ENCODE assay signal across 25 cellular contexts in the genomic region with DNA sequence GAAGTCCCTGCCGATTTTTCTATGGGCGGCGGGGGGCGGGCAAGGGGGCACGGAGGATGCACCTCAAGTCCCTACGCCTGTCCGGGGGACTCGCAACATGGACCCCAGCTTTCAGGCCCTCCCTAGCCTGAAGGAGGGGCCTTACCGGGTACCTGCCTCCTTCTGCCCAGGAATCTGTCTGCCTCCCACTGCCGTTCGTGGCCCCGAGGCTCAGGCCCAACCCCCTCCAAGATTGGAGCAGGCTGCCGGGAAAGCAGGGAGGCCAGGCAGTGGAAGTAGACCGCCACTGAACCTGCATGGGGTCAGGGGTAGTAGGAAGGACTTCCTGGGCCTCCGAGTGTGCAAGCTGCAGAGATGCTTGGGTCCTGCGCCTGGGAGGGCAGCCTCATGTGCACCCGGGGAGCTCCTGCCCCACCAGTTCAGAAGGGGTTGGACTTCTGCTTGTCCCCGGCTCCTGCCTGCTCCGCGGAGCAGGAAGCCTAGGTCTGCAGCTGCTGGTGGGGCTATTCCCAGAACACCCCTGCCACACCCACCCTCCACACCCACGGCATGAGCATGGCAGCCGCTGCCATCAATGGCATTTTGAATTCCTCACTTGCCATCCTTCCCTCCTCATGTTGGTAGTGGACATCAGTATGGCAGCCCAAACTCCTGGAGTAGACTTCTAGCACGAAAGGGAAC.
"Had no signal": no experiment of that assay in that cellular context is flagged by ENCODE, and none has a peak within 500 bp of the region (broad histone marks: within the 10 kb centered on the region; RNA-seq: fewer than 3 reads in every experiment).

No MANE protein-coding gene starts in this region.

- H3K79me2 ChIP-seq: parathyroid adenoma had no signal

- H3K9me3 Mint-ChIP-seq: memory B cell; naive B cell; stimulated activated naive CD8-positive, alpha-beta T cell treated with anti-CD3 and anti-CD28 coated beads, Interleukin-15, amount 100 ng/mL, for 72 hours had no signal

- H3K4me1 ChIP-seq: colonic mucosa, esophagus muscularis mucosa, foreskin keratinocyte, heart right ventricle, left lung, parathyroid adenoma, prostate gland, right atrium auricular region, suprapubic skin, thyroid gland had no signal

- ATAC-seq: foreskin keratinocyte; heart right ventricle; left lung; natural killer cell treated with Interleukin-12 subunit alpha and Interleukin-12 subunit beta and Interleukin-15 and Interleukin-18, amount 100 ng/mL, for 72 hours; sciatic nerve; stimulated activated naive CD8-positive, alpha-beta T cell treated with anti-CD3 and anti-CD28 coated beads, Interleukin-15, amount 100 ng/mL, for 72 hours had no signal

- H3K4me3 ChIP-seq: colonic mucosa, esophagus muscularis mucosa, heart right ventricle, left lung, prostate gland, right atrium auricular region, suprapubic skin, thyroid gland had no signal

- H3K36me3 ChIP-seq: colonic mucosa, esophagus muscularis mucosa, heart right ventricle, left lung, prostate gland, right atrium auricular region, suprapubic skin, thyroid gland had no signal

- FAIRE-seq: endothelial cell of umbilical vein, keratinocyte had no signal

- H3K36me3 Mint-ChIP-seq: memory B cell; naive B cell; natural killer cell treated with Interleukin-12 subunit alpha and Interleukin-12 subunit beta and Interleukin-15 and Interleukin-18, amount 100 ng/mL, for 72 hours had no signal

- DNase-seq: central memory CD4-positive, alpha-beta T cell; colonic mucosa; effector memory CD4-positive, alpha-beta T cell; foreskin keratinocyte; glutamatergic neuron; heart right ventricle; hypothalamus; naive B cell; stimulated activated CD4-positive, alpha-beta T cell treated with anti-CD3 and anti-CD28 coated beads, Interleukin-4, amount 100 ng/mL, for 4 hours; stimulated activated naive CD4-positive, alpha-beta T cell; stimulated activated naive CD8-positive, alpha-beta T cell treated with anti-CD3 and anti-CD28 coated beads, Interleukin-15, amount 100 ng/mL, for 72 hours; thyroid gland; trophoblast cell had no signal

- H3K27ac Mint-ChIP-seq: dendritic cell treated with granulocyte-macrophage colony-stimulating factor and Interleukin-4, amounts not matched to agents 40 ng/mL and 50 ng/mL, for 4 days; memory B cell; naive B cell; natural killer cell treated with Interleukin-12 subunit alpha and Interleukin-12 subunit beta and Interleukin-15 and Interleukin-18, amount 100 ng/mL, for 72 hours had no signal

- H3K27ac ChIP-seq: colonic mucosa, esophagus muscularis mucosa, foreskin keratinocyte, heart right ventricle, left lung, parathyroid adenoma, prostate gland, right atrium auricular region, suprapubic skin, thyroid gland had no signal

- H2AFZ ChIP-seq: parathyroid adenoma had no signal

- H3K27me3 ChIP-seq: colonic mucosa, esophagus muscularis mucosa, foreskin keratinocyte, heart right ventricle, left lung, right atrium auricular region, suprapubic skin, thyroid gland had no signal

- H3K9me3 ChIP-seq: colonic mucosa, esophagus muscularis mucosa, prostate gland, right atrium auricular region, suprapubic skin, thyroid gland had no signal
